In the genomic region with DNA sequence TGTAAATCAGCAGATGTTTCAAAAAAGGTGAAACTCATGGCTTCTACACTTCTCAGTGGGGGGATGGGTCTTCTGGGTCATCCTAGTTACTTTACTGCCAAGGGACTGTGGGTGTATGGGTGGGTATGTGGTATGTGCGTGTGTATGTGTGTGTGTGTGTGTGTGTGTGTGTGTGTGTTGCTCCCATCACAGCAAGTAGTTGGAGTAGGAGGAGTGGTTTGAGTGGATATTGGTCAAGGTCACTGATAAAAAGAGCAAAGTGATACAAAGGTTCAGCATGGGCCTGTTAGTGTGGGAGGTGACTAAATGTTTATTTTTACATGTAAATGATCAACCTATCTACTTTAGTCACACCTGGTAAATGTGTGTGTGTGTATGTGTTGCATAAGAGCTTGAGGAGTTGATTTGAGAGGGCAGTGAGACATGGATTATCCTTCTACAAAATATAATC, we compare ENCODE assay signal across 1 cellular context.
TF ChIP-seq lines count a peak whose summit lies in the region.

No MANE protein-coding gene starts in this region.

TF ChIP-seq in HepG2, 621 proteins besides CTCF, POLR2A, EP300 and RAD21 (continued from another document and continues in another):
- TF ChIP-seq, protein P1, sequence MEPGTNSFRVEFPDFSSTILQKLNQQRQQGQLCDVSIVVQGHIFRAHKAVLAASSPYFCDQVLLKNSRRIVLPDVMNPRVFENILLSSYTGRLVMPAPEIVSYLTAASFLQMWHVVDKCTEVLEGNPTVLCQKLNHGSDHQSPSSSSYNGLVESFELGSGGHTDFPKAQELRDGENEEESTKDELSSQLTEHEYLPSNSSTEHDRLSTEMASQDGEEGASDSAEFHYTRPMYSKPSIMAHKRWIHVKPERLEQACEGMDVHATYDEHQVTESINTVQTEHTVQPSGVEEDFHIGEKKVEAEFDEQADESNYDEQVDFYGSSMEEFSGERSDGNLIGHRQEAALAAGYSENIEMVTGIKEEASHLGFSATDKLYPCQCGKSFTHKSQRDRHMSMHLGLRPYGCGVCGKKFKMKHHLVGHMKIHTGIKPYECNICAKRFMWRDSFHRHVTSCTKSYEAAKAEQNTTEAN (CRISPR knock-in tag; conservative IDR thresholded peaks at IDR 0.05): 0 out of 2 replicates have a peak, but pooled peaks have one; percentile 49
- TF ChIP-seq ZKSCAN5 (CRISPR knock-in tag; IDR thresholded peaks at IDR 0.05) (peak; percentile 91), CBX2 (IDR thresholded peaks at IDR 0.05; ENCODE audit: low read depth, low read length) (no peak), CBX2 (CRISPR knock-in tag; IDR thresholded peaks at IDR 0.05; ENCODE audit: low read depth) (no peak), HDAC6 (IDR thresholded peaks at IDR 0.05; ENCODE audit: low read depth, low read length) (no peak), ZFP62 (CRISPR knock-in tag; IDR thresholded peaks at IDR 0.05) (no peak), ZNF225 (CRISPR knock-in tag; IDR thresholded peaks at IDR 0.05) (no peak), GZF1 (CRISPR knock-in tag; IDR thresholded peaks at IDR 0.05) (no peak), ZNF75D (CRISPR knock-in tag; IDR thresholded peaks at IDR 0.05; ENCODE audit: borderline replicate concordance) (no peak), CC2D1A (CRISPR knock-in tag; IDR thresholded peaks at IDR 0.05) (no peak), RXRA (CRISPR knock-in tag; IDR thresholded peaks at IDR 0.05) (no peak), SKI (IDR thresholded peaks at IDR 0.05; ENCODE audit: partially characterized antibody) (peak; percentile 49), PHB2 (IDR thresholded peaks at IDR 0.05; ENCODE audit: partially characterized antibody) (no peak), ZNF678 (CRISPR knock-in tag; IDR thresholded peaks at IDR 0.05) (no peak), ZNF33B (CRISPR knock-in tag; IDR thresholded peaks at IDR 0.05) (no peak), RFX5 (IDR thresholded peaks at IDR 0.05; ENCODE audit: low read depth, low read length) (no peak), SP5 (CRISPR knock-in tag; IDR thresholded peaks at IDR 0.05; ENCODE audit: borderline replicate concordance, low read depth) (peak; percentile 95), CAMTA2 (CRISPR knock-in tag; IDR thresholded peaks at IDR 0.05; ENCODE audit: borderline replicate concordance) (no peak), GABPB1 (CRISPR knock-in tag; IDR thresholded peaks at IDR 0.05) (no peak; the same call in 1 of the 2 replicates), EZH2 (conservative IDR thresholded peaks at IDR 0.05; ENCODE audit: low read depth, low read length) (no peak), ZNF703 (CRISPR knock-in tag; IDR thresholded peaks at IDR 0.05; ENCODE audit: borderline replicate concordance) (no peak), RBM22 (optimal IDR thresholded peaks at IDR 0.05; ENCODE audit: low read length) (no peak), MIXL1 (CRISPR knock-in tag; IDR thresholded peaks at IDR 0.05) (peak; percentile 70; the same call in 1 of the 2 replicates), ZNF264 (CRISPR knock-in tag; IDR thresholded peaks at IDR 0.05) (no peak), CREM (IDR thresholded peaks at IDR 0.05) (peak; percentile 11; the same call in 1 of the 2 replicates), CREM (CRISPR knock-in tag; IDR thresholded peaks at IDR 0.05) (no peak), STAT5B (CRISPR knock-in tag; IDR thresholded peaks at IDR 0.05) (no peak), RFX3 (CRISPR knock-in tag; IDR thresholded peaks at IDR 0.05) (no peak), ZNF224 (CRISPR knock-in tag; IDR thresholded peaks at IDR 0.05) (no peak), ZSCAN31 (CRISPR knock-in tag; IDR thresholded peaks at IDR 0.05; ENCODE audit: low read depth) (no peak), RBAK (CRISPR knock-in tag; IDR thresholded peaks at IDR 0.05) (no peak), PHF8 (CRISPR knock-in tag; IDR thresholded peaks at IDR 0.05) (no peak), ZNF3 (CRISPR knock-in tag; IDR thresholded peaks at IDR 0.05) (no peak), TGIF2 (CRISPR knock-in tag; IDR thresholded peaks at IDR 0.05) (no peak), CREB1 (IDR thresholded peaks at IDR 0.05) (peak; percentile 64; the same call in 1 of the 2 replicates), CREB1 (CRISPR knock-in tag; IDR thresholded peaks at IDR 0.05) (peak; percentile 83), TAF15 (IDR thresholded peaks at IDR 0.05; ENCODE audit: low read depth, low read length, poor library complexity, severe bottlenecking) (no peak), PAF1 (CRISPR knock-in tag; IDR thresholded peaks at IDR 0.05) (no peak), ZNF709 (CRISPR knock-in tag; IDR thresholded peaks at IDR 0.05) (no peak), AHR (CRISPR knock-in tag; IDR thresholded peaks at IDR 0.05) (no peak), NCOA5 (CRISPR knock-in tag; IDR thresholded peaks at IDR 0.05) (no peak), PRMT3 (CRISPR knock-in tag; IDR thresholded peaks at IDR 0.05; ENCODE audit: borderline replicate concordance, low read depth) (no peak), ZBTB38 (CRISPR knock-in tag; IDR thresholded peaks at IDR 0.05) (no peak)
- TF ChIP-seq, protein P2, sequence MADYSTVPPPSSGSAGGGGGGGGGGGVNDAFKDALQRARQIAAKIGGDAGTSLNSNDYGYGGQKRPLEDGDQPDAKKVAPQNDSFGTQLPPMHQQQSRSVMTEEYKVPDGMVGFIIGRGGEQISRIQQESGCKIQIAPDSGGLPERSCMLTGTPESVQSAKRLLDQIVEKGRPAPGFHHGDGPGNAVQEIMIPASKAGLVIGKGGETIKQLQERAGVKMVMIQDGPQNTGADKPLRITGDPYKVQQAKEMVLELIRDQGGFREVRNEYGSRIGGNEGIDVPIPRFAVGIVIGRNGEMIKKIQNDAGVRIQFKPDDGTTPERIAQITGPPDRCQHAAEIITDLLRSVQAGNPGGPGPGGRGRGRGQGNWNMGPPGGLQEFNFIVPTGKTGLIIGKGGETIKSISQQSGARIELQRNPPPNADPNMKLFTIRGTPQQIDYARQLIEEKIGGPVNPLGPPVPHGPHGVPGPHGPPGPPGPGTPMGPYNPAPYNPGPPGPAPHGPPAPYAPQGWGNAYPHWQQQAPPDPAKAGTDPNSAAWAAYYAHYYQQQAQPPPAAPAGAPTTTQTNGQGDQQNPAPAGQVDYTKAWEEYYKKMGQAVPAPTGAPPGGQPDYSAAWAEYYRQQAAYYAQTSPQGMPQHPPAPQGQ (CRISPR knock-in tag; IDR thresholded peaks at IDR 0.05; ENCODE audit: borderline replicate concordance): no peak
- TF ChIP-seq, protein P3, sequence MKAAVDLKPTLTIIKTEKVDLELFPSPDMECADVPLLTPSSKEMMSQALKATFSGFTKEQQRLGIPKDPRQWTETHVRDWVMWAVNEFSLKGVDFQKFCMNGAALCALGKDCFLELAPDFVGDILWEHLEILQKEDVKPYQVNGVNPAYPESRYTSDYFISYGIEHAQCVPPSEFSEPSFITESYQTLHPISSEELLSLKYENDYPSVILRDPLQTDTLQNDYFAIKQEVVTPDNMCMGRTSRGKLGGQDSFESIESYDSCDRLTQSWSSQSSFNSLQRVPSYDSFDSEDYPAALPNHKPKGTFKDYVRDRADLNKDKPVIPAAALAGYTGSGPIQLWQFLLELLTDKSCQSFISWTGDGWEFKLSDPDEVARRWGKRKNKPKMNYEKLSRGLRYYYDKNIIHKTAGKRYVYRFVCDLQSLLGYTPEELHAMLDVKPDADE (CRISPR knock-in tag; IDR thresholded peaks at IDR 0.05): no peak
- TF ChIP-seq, protein P4, sequence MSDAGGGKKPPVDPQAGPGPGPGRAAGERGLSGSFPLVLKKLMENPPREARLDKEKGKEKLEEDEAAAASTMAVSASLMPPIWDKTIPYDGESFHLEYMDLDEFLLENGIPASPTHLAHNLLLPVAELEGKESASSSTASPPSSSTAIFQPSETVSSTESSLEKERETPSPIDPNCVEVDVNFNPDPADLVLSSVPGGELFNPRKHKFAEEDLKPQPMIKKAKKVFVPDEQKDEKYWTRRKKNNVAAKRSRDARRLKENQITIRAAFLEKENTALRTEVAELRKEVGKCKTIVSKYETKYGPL (CRISPR knock-in tag; IDR thresholded peaks at IDR 0.05): 0 out of 2 replicates have a peak, but pooled peaks have one; percentile 23
- TF ChIP-seq, protein P5, sequence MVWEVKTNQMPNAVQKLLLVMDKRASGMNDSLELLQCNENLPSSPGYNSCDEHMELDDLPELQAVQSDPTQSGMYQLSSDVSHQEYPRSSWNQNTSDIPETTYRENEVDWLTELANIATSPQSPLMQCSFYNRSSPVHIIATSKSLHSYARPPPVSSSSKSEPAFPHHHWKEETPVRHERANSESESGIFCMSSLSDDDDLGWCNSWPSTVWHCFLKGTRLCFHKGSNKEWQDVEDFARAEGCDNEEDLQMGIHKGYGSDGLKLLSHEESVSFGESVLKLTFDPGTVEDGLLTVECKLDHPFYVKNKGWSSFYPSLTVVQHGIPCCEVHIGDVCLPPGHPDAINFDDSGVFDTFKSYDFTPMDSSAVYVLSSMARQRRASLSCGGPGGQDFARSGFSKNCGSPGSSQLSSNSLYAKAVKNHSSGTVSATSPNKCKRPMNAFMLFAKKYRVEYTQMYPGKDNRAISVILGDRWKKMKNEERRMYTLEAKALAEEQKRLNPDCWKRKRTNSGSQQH (CRISPR knock-in tag; IDR thresholded peaks at IDR 0.05; ENCODE audit: low read depth): no peak
- TF ChIP-seq, protein P6, sequence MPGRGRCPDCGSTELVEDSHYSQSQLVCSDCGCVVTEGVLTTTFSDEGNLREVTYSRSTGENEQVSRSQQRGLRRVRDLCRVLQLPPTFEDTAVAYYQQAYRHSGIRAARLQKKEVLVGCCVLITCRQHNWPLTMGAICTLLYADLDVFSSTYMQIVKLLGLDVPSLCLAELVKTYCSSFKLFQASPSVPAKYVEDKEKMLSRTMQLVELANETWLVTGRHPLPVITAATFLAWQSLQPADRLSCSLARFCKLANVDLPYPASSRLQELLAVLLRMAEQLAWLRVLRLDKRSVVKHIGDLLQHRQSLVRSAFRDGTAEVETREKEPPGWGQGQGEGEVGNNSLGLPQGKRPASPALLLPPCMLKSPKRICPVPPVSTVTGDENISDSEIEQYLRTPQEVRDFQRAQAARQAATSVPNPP (CRISPR knock-in tag; IDR thresholded peaks at IDR 0.05): no peak
- TF ChIP-seq, protein P7, sequence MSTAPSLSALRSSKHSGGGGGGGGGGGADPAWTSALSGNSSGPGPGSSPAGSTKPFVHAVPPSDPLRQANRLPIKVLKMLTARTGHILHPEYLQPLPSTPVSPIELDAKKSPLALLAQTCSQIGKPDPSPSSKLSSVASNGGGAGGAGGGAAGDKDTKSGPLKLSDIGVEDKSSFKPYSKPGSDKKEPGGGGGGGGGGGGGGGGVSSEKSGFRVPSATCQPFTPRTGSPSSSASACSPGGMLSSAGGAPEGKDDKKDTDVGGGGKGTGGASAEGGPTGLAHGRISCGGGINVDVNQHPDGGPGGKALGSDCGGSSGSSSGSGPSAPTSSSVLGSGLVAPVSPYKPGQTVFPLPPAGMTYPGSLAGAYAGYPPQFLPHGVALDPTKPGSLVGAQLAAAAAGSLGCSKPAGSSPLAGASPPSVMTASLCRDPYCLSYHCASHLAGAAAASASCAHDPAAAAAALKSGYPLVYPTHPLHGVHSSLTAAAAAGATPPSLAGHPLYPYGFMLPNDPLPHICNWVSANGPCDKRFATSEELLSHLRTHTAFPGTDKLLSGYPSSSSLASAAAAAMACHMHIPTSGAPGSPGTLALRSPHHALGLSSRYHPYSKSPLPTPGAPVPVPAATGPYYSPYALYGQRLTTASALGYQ (CRISPR knock-in tag; IDR thresholded peaks at IDR 0.05): peak; percentile 57; the same call in 1 of the 2 replicates
- TF ChIP-seq, protein P8, sequence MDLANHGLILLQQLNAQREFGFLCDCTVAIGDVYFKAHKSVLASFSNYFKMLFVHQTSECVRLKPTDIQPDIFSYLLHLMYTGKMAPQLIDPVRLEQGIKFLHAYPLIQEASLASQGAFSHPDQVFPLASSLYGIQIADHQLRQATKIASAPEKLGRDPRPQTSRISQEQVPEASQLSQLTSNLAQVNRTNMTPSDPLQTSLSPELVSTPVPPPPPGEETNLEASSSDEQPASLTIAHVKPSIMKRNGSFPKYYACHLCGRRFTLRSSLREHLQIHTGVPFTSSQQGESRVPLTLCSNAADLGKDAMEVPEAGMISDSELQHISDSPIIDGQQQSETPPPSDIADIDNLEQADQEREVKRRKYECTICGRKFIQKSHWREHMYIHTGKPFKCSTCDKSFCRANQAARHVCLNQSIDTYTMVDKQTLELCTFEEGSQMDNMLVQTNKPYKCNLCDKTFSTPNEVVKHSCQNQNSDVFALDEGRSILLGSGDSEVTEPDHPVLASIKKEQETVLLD (CRISPR knock-in tag; IDR thresholded peaks at IDR 0.05; ENCODE audit: low read depth): no peak
- TF ChIP-seq, protein P9, sequence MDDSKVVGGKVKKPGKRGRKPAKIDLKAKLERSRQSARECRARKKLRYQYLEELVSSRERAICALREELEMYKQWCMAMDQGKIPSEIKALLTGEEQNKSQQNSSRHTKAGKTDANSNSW (CRISPR knock-in tag; IDR thresholded peaks at IDR 0.05; ENCODE audit: borderline replicate concordance): no peak
- TF ChIP-seq, protein P10, sequence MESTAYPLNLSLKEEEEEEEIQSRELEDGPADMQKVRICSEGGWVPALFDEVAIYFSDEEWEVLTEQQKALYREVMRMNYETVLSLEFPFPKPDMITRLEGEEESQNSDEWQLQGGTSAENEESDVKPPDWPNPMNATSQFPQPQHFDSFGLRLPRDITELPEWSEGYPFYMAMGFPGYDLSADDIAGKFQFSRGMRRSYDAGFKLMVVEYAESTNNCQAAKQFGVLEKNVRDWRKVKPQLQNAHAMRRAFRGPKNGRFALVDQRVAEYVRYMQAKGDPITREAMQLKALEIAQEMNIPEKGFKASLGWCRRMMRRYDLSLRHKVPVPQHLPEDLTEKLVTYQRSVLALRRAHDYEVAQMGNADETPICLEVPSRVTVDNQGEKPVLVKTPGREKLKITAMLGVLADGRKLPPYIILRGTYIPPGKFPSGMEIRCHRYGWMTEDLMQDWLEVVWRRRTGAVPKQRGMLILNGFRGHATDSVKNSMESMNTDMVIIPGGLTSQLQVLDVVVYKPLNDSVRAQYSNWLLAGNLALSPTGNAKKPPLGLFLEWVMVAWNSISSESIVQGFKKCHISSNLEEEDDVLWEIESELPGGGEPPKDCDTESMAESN (CRISPR knock-in tag; conservative IDR thresholded peaks at IDR 0.05): no peak
- TF ChIP-seq, protein P11, sequence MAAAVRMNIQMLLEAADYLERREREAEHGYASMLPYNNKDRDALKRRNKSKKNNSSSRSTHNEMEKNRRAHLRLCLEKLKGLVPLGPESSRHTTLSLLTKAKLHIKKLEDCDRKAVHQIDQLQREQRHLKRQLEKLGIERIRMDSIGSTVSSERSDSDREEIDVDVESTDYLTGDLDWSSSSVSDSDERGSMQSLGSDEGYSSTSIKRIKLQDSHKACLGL (CRISPR knock-in tag; IDR thresholded peaks at IDR 0.05): no peak
- TF ChIP-seq, protein P12, sequence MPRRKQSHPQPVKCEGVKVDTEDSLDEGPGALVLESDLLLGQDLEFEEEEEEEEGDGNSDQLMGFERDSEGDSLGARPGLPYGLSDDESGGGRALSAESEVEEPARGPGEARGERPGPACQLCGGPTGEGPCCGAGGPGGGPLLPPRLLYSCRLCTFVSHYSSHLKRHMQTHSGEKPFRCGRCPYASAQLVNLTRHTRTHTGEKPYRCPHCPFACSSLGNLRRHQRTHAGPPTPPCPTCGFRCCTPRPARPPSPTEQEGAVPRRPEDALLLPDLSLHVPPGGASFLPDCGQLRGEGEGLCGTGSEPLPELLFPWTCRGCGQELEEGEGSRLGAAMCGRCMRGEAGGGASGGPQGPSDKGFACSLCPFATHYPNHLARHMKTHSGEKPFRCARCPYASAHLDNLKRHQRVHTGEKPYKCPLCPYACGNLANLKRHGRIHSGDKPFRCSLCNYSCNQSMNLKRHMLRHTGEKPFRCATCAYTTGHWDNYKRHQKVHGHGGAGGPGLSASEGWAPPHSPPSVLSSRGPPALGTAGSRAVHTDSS (CRISPR knock-in tag; conservative IDR thresholded peaks at IDR 0.05): no peak
